ENCODE assay signal across 25 cellular contexts in genomic region chr2:25307949-25308557, GRCh38. TPM values are rescaled to one million over a fixed set of nuclear protein-coding genes. Genes with fewer than 3 reads are reported as not detected.
DNase-seq lines count a peak whose midpoint lies in the region; ATAC-seq, FAIRE-seq and TF ChIP-seq lines count a peak whose summit lies in the region.
"Had no signal": no experiment of that assay in that cellular context is flagged by ENCODE, and none has a peak within 500 bp of the region (broad histone marks: within the 10 kb centered on the region; RNA-seq: fewer than 3 reads in every experiment).

No MANE protein-coding gene starts in this region.

- peaks cover 16% of the 10 kb centered on the region for H3K36me3 ChIP-seq in CD8-positive, alpha-beta memory T cell (ENCODE audit: insufficient read depth, low read length)
- H3K36me3 ChIP-seq in pancreas (no peaks in the 10 kb centered on the region), upper lobe of left lung (peaks cover 0 to 29% (median 7%) of the 10 kb centered on the region in 4 donors)
- H3K36me3 ChIP-seq: prostate gland, transverse colon had no signal

- peaks cover 70 to 89% (median 74%) of the 10 kb centered on the region in 3 donors for H3K4me1 Mint-ChIP-seq in CD8-positive, alpha-beta memory T cell

- TF ChIP-seq CTCF in pancreas (IDR thresholded peaks at IDR 0.05), result no peak
- TF ChIP-seq CTCF in upper lobe of left lung (IDR thresholded peaks at IDR 0.05), result no peak

- peak overlapping the region in 1 of 7 donors; percentile 58 for H3K4me3 Mint-ChIP-seq in CD8-positive, alpha-beta memory T cell

- intact Hi-C loops in pancreas (cut with DNase I), result no loop called here

- POLR2A ChIA-PET in CD8-positive, alpha-beta memory T cell (lab: Charles Lee), result interaction anchor here (0.6 to 1.2 kb wide), 2 partner anchors 22 to 47 kb away, joined by 3 read pairs; no protein-coding TSS in a partner anchor

- no peaks in the 10 kb centered on the region for H3K27me3 ChIP-seq in CD8-positive, alpha-beta memory T cell (ENCODE audit: insufficient read depth, low read length, poor library complexity, severe bottlenecking)
- H3K27me3 ChIP-seq in pancreas (no peaks in the 10 kb centered on the region), upper lobe of left lung (no peaks in the 10 kb centered on the region)
- H3K27me3 ChIP-seq: body of pancreas, stomach, transverse colon had no signal

- no peak for TF ChIP-seq POLR2A in upper lobe of left lung (IDR thresholded peaks at IDR 0.05)

- ATAC-seq in pancreas (no peak), upper lobe of left lung (ENCODE audit: low FRiP score in 2 of 2) (no peak), HG03442 (IDR thresholded peaks at IDR 0.05; ENCODE audit: unreplicated experiment) (no peak)
- ATAC-seq: body of pancreas, left cardiac atrium had no signal

- H3K4me3 ChIP-seq in CD8-positive, alpha-beta memory T cell (ENCODE audit: low read length), result no peak overlapping the region
- H3K4me3 ChIP-seq in pancreas (no peak overlapping the region), upper lobe of left lung (no peak overlapping the region)
- H3K4me3 ChIP-seq: body of pancreas, prostate gland, stomach, transverse colon had no signal

- 83 to 84% methylated on average over 7 of the region's 7 CpGs for WGBS in pancreas, 2 donors
- 83 to 89% methylated on average over 7 of the region's 7 CpGs for WGBS in upper lobe of left lung, 2 donors

- no peak for FAIRE-seq in pancreas (lab: Jason Lieb, UNC)
- FAIRE-seq: colon, D721Med had no signal

- DNase-seq in Ammon's horn (ENCODE audit: low spot score), result peak; percentile 54
- DNase-seq in CD8-positive, alpha-beta memory T cell, result no peak
- peak; percentile 29 for DNase-seq in midbrain (lab: John Stamatoyannopoulos, UW)
- DNase-seq in pancreas, result no peak
- no peak for DNase-seq in putamen (ENCODE audit: low spot score)
- no peak for DNase-seq in upper lobe of left lung
- DNase-seq: activated CD4-positive, alpha-beta T cell treated with anti-CD3 and anti-CD28 coated beads for 1 hour; activated CD8-positive, alpha-beta memory T cell treated with anti-CD3 and anti-CD28 coated beads for 24 hours; activated gamma-delta T cell; activated T-cell treated with anti-CD3 and anti-CD28 coated beads, Interleukin-2, amount 50 U/mL, for 1 hour; body of pancreas; effector CD8-positive, alpha-beta T cell; left cardiac atrium; mammary epithelial cell; NCI-H1694 treated with DMSO at 0.1 percent for 48 hours; NCI-H2171; NCI-H524; SK-N-SH; stomach; transverse colon had no signal

- no peaks in the 10 kb centered on the region for H3K9me3 ChIP-seq in CD8-positive, alpha-beta memory T cell (ENCODE audit: low read length)
- H3K9me3 ChIP-seq in pancreas (no peaks in the 10 kb centered on the region), upper lobe of left lung (no peaks in the 10 kb centered on the region)
- H3K9me3 ChIP-seq: body of pancreas, prostate gland, SK-N-SH, stomach, transverse colon had no signal

- peaks cover 69% of the 10 kb centered on the region for H3K4me1 ChIP-seq in CD8-positive, alpha-beta memory T cell (ENCODE audit: insufficient read depth, low read length)
- H3K4me1 ChIP-seq in pancreas, result peaks cover 27 to 31% (median 30%) of the 10 kb centered on the region in 3 donors
- peaks cover 31 to 44% (median 32%) of the 10 kb centered on the region in 4 donors for H3K4me1 ChIP-seq in upper lobe of left lung

- CTCF ChIA-PET in CD8-positive, alpha-beta memory T cell (lab: Charles Lee), result interaction anchor here (0.9 to 3.6 kb wide), 10 partner anchors 12 to 54 kb away, joined by 3 to 29 read pairs (median 7); no protein-coding TSS in a partner anchor

- no peak overlapping the region for H3K27ac ChIP-seq in CD8-positive, alpha-beta memory T cell (ENCODE audit: low read depth, low read length)
- H3K27ac ChIP-seq in angular gyrus (ENCODE audit: low read depth, low read length) (peak overlapping the region; percentile 58), pancreas (no peak overlapping the region), upper lobe of left lung (no peak overlapping the region)
- H3K27ac ChIP-seq: body of pancreas, prostate gland, stomach, transverse colon had no signal

- no peak for TF ChIP-seq EP300 in upper lobe of left lung (IDR thresholded peaks at IDR 0.05)

- no peaks in the 10 kb centered on the region for H3K9me3 Mint-ChIP-seq in CD8-positive, alpha-beta memory T cell

- peak overlapping the region in 6 of 8 donors; percentile 45 to 99 (median 96) for H3K27ac Mint-ChIP-seq in CD8-positive, alpha-beta memory T cell

- no peaks in the 10 kb centered on the region for H3K27me3 Mint-ChIP-seq in CD8-positive, alpha-beta memory T cell

- H3K36me3 Mint-ChIP-seq in CD8-positive, alpha-beta memory T cell, result peaks cover 0 to 70% (median 4%) of the 10 kb centered on the region in 3 donors

RNA-seq across cellular contexts. Expression of gene DNMT3A, which starts 33.7 kb away (rescaled TPM):
- total RNA-seq in CD8-positive, alpha-beta memory T cell, result 10 to 100 TPM; 77.9 to 80.7 TPM
- polyA plus RNA-seq in CD8-positive, alpha-beta memory T cell, result 19.4 TPM
- total RNA-seq in pancreas (10 to 100 TPM; 13.7 to 30.9 (median 17.5) TPM), upper lobe of left lung (10 to 100 TPM in 5 of 6 donors, 1 to 10 TPM in 1; 7.8 to 49.2 (median 30.4) TPM)
- polyA plus RNA-seq in pancreas, result 10 to 100 TPM; 10.3 to 19.1 TPM

Comparison
In these comparisons a context has a peak if more than half of its experiments do, and no peak if none do; other contexts are left out.
1. DNase-seq: peak in Ammon's horn (single experiment) and midbrain (single experiment); none in CD8-positive, alpha-beta memory T cell (0 of 5), pancreas (0 of 6), putamen (single experiment) and upper lobe of left lung (0 of 2).